In genomic region chr6:41937472-41937871, GRCh38 we compare ENCODE assay signal across 12 cellular contexts. TPM values are rescaled to one million over a fixed set of nuclear protein-coding genes. Genes with fewer than 3 reads are reported as not detected.
DNase-seq lines count a peak whose midpoint lies in the region; ATAC-seq and TF ChIP-seq lines count a peak whose summit lies in the region.
"Had no signal": no experiment of that assay in that cellular context is flagged by ENCODE, and none has a peak within 500 bp of the region (broad histone marks: within the 10 kb centered on the region; RNA-seq: fewer than 3 reads in every experiment).

No MANE protein-coding gene starts in this region.

- no peaks in the 10 kb centered on the region for H3K27me3 Mint-ChIP-seq in activated CD4-positive, alpha-beta T cell treated with anti-CD3 and anti-CD28 coated beads, Interleukin-2, amount 10 ng/mL, durations not matched to agents 7 days and 5 days
- no peaks in the 10 kb centered on the region for H3K27me3 Mint-ChIP-seq in stimulated activated naive B cell treated with anti-CD40 and anti-IgM and Interleukin-4, amounts not matched to agents 10 μg/mL and 1 μg/mL and 100 μg/mL, for 72 hours
- no peaks in the 10 kb centered on the region for H3K27me3 Mint-ChIP-seq in WTC11 (ENCODE audit: low read depth)

- H2AFZ ChIP-seq in SU-DHL-6 (ENCODE audit: low read depth, low read length, severe bottlenecking): no peak overlapping the region

- peak overlapping the region; percentile 83 for H3K27ac ChIP-seq in SU-DHL-6 (ENCODE audit: low read depth, low read length)
- H3K27ac ChIP-seq in esophagus (ENCODE audit: low read depth in 2 of 2, low read length in 1 of 2): peak overlapping the region; percentile 37 to 40

- CTCF ChIA-PET in activated CD4-positive, alpha-beta T cell treated with anti-CD3 and anti-CD28 coated beads, Interleukin-2, amount 10 ng/mL, durations not matched to agents 7 days and 5 days (lab: Charles Lee): interaction anchor here (1.4 to 25.3 kb wide), 6 partner anchors 12 to 151 kb away, joined by 4 to 412 read pairs (median 8); partner anchors contain the start of genes BYSL, MED20 and TAF8
- CTCF ChIA-PET in WTC11 (lab: Charles Lee): interaction anchor here (1.1 to 8.9 kb wide), 4 partner anchors 15 to 111 kb away, joined by 5 to 112 read pairs (median 6); partner anchors contain the start of genes BYSL and MED20

- peak overlapping the region; percentile 100 for H3K4me3 Mint-ChIP-seq in activated CD4-positive, alpha-beta T cell treated with anti-CD3 and anti-CD28 coated beads, Interleukin-2, amount 10 ng/mL, durations not matched to agents 7 days and 5 days
- peak overlapping the region in 1 of 2 donors; percentile 47 for H3K4me3 Mint-ChIP-seq in stimulated activated naive B cell treated with anti-CD40 and anti-IgM and Interleukin-4, amounts not matched to agents 10 μg/mL and 1 μg/mL and 100 μg/mL, for 72 hours
- no peak overlapping the region for H3K4me3 Mint-ChIP-seq in WTC11

- H3F3A ChIP-seq in SU-DHL-6 (ENCODE audit: insufficient read depth): peaks cover 75% of the 10 kb centered on the region

- WGBS in esophagus, 2 donors: 61 to 74% methylated on average over 2 of the region's 2 CpGs

- peaks cover 48% of the 10 kb centered on the region for H3K79me2 ChIP-seq in SU-DHL-6 (ENCODE audit: insufficient read depth, low read length)

- no peaks in the 10 kb centered on the region for H3K9me2 ChIP-seq in SU-DHL-6 (replicated peaks; ENCODE audit: insufficient read depth, low read length)

- DNase-seq in activated CD4-positive, alpha-beta T cell treated with anti-CD3 and anti-CD28 coated beads, Interleukin-2, amount 10 ng/mL, durations not matched to agents 7 days and 5 days: no peak
- DNase-seq in activated CD4-positive, alpha-beta T cell treated with anti-CD3 and anti-CD28 coated beads for 4 hours: no peak
- DNase-seq in stimulated activated naive B cell treated with anti-CD40 and anti-IgM and Interleukin-4, amounts not matched to agents 10 μg/mL and 1 μg/mL and 100 μg/mL, for 72 hours: no peak
- DNase-seq in AG20443 (ENCODE audit: low spot score) (no peak), WTC11 (ENCODE audit: low spot score) (no peak), islet precursor cell (no peak)
- DNase-seq: ACHN, cerebellar nuclear complex, NCI-H2081 treated with DMSO at 0.1 percent for 48 hours, occipital lobe had no signal

- H3K9me3 Mint-ChIP-seq in activated CD4-positive, alpha-beta T cell treated with anti-CD3 and anti-CD28 coated beads, Interleukin-2, amount 10 ng/mL, durations not matched to agents 7 days and 5 days: no peaks in the 10 kb centered on the region
- no peaks in the 10 kb centered on the region for H3K9me3 Mint-ChIP-seq in stimulated activated naive B cell treated with anti-CD40 and anti-IgM and Interleukin-4, amounts not matched to agents 10 μg/mL and 1 μg/mL and 100 μg/mL, for 72 hours
- H3K9me3 Mint-ChIP-seq in WTC11: no peaks in the 10 kb centered on the region

- peaks cover 70% of the 10 kb centered on the region for H3K36me3 Mint-ChIP-seq in activated CD4-positive, alpha-beta T cell treated with anti-CD3 and anti-CD28 coated beads, Interleukin-2, amount 10 ng/mL, durations not matched to agents 7 days and 5 days (ENCODE audit: low read depth)
- peaks cover 34 to 54% of the 10 kb centered on the region in 2 donors for H3K36me3 Mint-ChIP-seq in stimulated activated naive B cell treated with anti-CD40 and anti-IgM and Interleukin-4, amounts not matched to agents 10 μg/mL and 1 μg/mL and 100 μg/mL, for 72 hours
- H3K36me3 Mint-ChIP-seq in WTC11: peaks cover 16% of the 10 kb centered on the region

- H3K4me2 ChIP-seq in SU-DHL-6 (ENCODE audit: low read depth, low read length, poor library complexity, severe bottlenecking): peak overlapping the region; percentile 68

- ATAC-seq in stimulated activated naive B cell treated with anti-CD40 and anti-IgM and Interleukin-4, amounts not matched to agents 10 μg/mL and 1 μg/mL and 100 μg/mL, for 72 hours (replicated peaks): no peak
- ATAC-seq in WTC11: no peak

- H3K36me3 ChIP-seq in SU-DHL-6 (ENCODE audit: low read length) (peaks cover 19% of the 10 kb centered on the region; the same call in 1 of the 2 replicates), esophagus (ENCODE audit: control insufficient read depth in 2 of 2, insufficient read depth in 2 of 2, low read length in 1 of 2) (peaks cover 14 to 16% of the 10 kb centered on the region in 2 donors)

- H3K4me1 Mint-ChIP-seq in activated CD4-positive, alpha-beta T cell treated with anti-CD3 and anti-CD28 coated beads, Interleukin-2, amount 10 ng/mL, durations not matched to agents 7 days and 5 days: peaks cover 61% of the 10 kb centered on the region
- peaks cover 55 to 78% of the 10 kb centered on the region in 2 donors for H3K4me1 Mint-ChIP-seq in stimulated activated naive B cell treated with anti-CD40 and anti-IgM and Interleukin-4, amounts not matched to agents 10 μg/mL and 1 μg/mL and 100 μg/mL, for 72 hours
- H3K4me1 Mint-ChIP-seq in WTC11: peaks cover 33% of the 10 kb centered on the region

- peak overlapping the region; percentile 91; the same call in 1 of the 2 replicates for H3K9ac ChIP-seq in SU-DHL-6 (ENCODE audit: low read length)

- H3K27me3 ChIP-seq in SU-DHL-6 (ENCODE audit: low read length) (no peaks in the 10 kb centered on the region), esophagus (ENCODE audit: control insufficient read depth in 1 of 2, insufficient read depth in 2 of 2, low read length in 2 of 2) (no peaks in the 10 kb centered on the region)

- TF ChIP-seq CTCF in SU-DHL-6 (IDR thresholded peaks at IDR 0.05; ENCODE audit: insufficient read depth, low read length, poor library complexity, severe bottlenecking): no peak
- no peak for TF ChIP-seq CTCF in WTC11 (IDR thresholded peaks at IDR 0.05)

- POLR2A ChIA-PET in activated CD4-positive, alpha-beta T cell treated with anti-CD3 and anti-CD28 coated beads, Interleukin-2, amount 10 ng/mL, durations not matched to agents 7 days and 5 days (lab: Charles Lee): interaction anchor here (0.6 to 6.0 kb wide), 4 partner anchors 79 to 870 kb away, joined by 3 to 54 read pairs (median 3); no protein-coding TSS in a partner anchor
- POLR2A ChIA-PET in WTC11 (lab: Charles Lee): no interaction called here

- H3K9me3 ChIP-seq in SU-DHL-6 (ENCODE audit: insufficient read depth, low read length): no peaks in the 10 kb centered on the region
- no peaks in the 10 kb centered on the region for H3K9me3 ChIP-seq in esophagus (ENCODE audit: control insufficient read depth in 2 of 2, insufficient read depth in 1 of 2, low read depth in 1 of 2, low read length in 1 of 2)

- H3K4me3 ChIP-seq in SU-DHL-6 (ENCODE audit: insufficient read depth, low read length, poor library complexity, severe bottlenecking): no peak overlapping the region
- H3K4me3 ChIP-seq in esophagus (ENCODE audit: low read depth in 1 of 2, low read length in 2 of 2): no peak overlapping the region

- H3K4me1 ChIP-seq in esophagus (ENCODE audit: control insufficient read depth in 2 of 2, insufficient read depth in 2 of 2, low read length in 1 of 2): peaks cover 5 to 19% of the 10 kb centered on the region in 2 donors

- H4K20me1 ChIP-seq in SU-DHL-6 (ENCODE audit: low read depth, low read length): no peaks in the 10 kb centered on the region; the same call in 1 of the 2 replicates

- peak overlapping the region; percentile 97 for H3K27ac Mint-ChIP-seq in activated CD4-positive, alpha-beta T cell treated with anti-CD3 and anti-CD28 coated beads, Interleukin-2, amount 10 ng/mL, durations not matched to agents 7 days and 5 days
- H3K27ac Mint-ChIP-seq in stimulated activated naive B cell treated with anti-CD40 and anti-IgM and Interleukin-4, amounts not matched to agents 10 μg/mL and 1 μg/mL and 100 μg/mL, for 72 hours: peak overlapping the region; percentile 53
- H3K27ac Mint-ChIP-seq in WTC11: no peak overlapping the region; the same call in 1 of the 2 replicates

TF ChIP-seq in WTC11, 78 proteins besides CTCF, POLR2A, EP300 and RAD21 (continues in another document):
- no peak for TF ChIP-seq NR1H2 (CRISPR knock-in tag; IDR thresholded peaks at IDR 0.05)
- TF ChIP-seq FOXK1 (CRISPR knock-in tag; IDR thresholded peaks at IDR 0.05): no peak
- no peak for TF ChIP-seq FOXP1 (CRISPR knock-in tag; IDR thresholded peaks at IDR 0.05; ENCODE audit: borderline replicate concordance)
- TF ChIP-seq JUN (CRISPR knock-in tag; IDR thresholded peaks at IDR 0.05): no peak
- TF ChIP-seq TCF7 (CRISPR knock-in tag; IDR thresholded peaks at IDR 0.05; ENCODE audit: low read depth): no peak
- TF ChIP-seq E2F5 (CRISPR knock-in tag; IDR thresholded peaks at IDR 0.05): no peak
- no peak for TF ChIP-seq NFYB (CRISPR knock-in tag; conservative IDR thresholded peaks at IDR 0.05; ENCODE audit: low read depth)
- no peak for TF ChIP-seq ZNF671 (CRISPR knock-in tag; IDR thresholded peaks at IDR 0.05)
- no peak for TF ChIP-seq ZNF138 (CRISPR knock-in tag; conservative IDR thresholded peaks at IDR 0.05)
- TF ChIP-seq GABPB1 (CRISPR knock-in tag; IDR thresholded peaks at IDR 0.05): no peak
- no peak for TF ChIP-seq ZBTB21 (CRISPR knock-in tag; IDR thresholded peaks at IDR 0.05; ENCODE audit: borderline replicate concordance)
- no peak for TF ChIP-seq ZNF263 (CRISPR knock-in tag; IDR thresholded peaks at IDR 0.05; ENCODE audit: low read depth)
- no peak for TF ChIP-seq ZNF232 (CRISPR knock-in tag; IDR thresholded peaks at IDR 0.05)

RNA-seq across cellular contexts. Expression of gene CCND3, which starts 4.1 kb away (rescaled TPM):
- 100 to 1,000 TPM; 461 to 520 TPM for total RNA-seq in activated CD4-positive, alpha-beta T cell treated with anti-CD3 and anti-CD28 coated beads, Interleukin-2, amount 10 ng/mL, durations not matched to agents 7 days and 5 days
- 10 to 100 TPM; 24.6 to 30.4 TPM for polyA plus RNA-seq in esophagus
- total RNA-seq in WTC11 (2021): 23.0 to 33.6 TPM (median 23.0 TPM) in 3 replicates

RNA-seq across cellular contexts. Expression of gene BYSL, which starts 16.2 kb away (rescaled TPM):
- total RNA-seq in activated CD4-positive, alpha-beta T cell treated with anti-CD3 and anti-CD28 coated beads, Interleukin-2, amount 10 ng/mL, durations not matched to agents 7 days and 5 days: 10 to 100 TPM; 29.3 to 29.8 TPM
- 10 to 100 TPM in 1 of 2 donors, 1 to 10 TPM in 1; 6.0 to 14.2 TPM for polyA plus RNA-seq in esophagus
- total RNA-seq in WTC11 (2021): 40.3 to 50.8 TPM (median 43.8 TPM) in 3 replicates

RNA-seq across cellular contexts. Expression of gene MED20, which starts 16.5 kb away (rescaled TPM):
- total RNA-seq in activated CD4-positive, alpha-beta T cell treated with anti-CD3 and anti-CD28 coated beads, Interleukin-2, amount 10 ng/mL, durations not matched to agents 7 days and 5 days: 10 to 100 TPM; 18.6 to 22.7 TPM
- 1 to 10 TPM; 7.1 to 8.0 TPM for polyA plus RNA-seq in esophagus
- total RNA-seq in WTC11 (2021): 37.5 to 42.4 TPM (median 38.9 TPM) in 3 replicates

RNA-seq across cellular contexts. Expression of gene USP49, which starts 42.3 kb away (rescaled TPM):
- 1 to 10 TPM; 6.3 to 7.0 TPM for total RNA-seq in activated CD4-positive, alpha-beta T cell treated with anti-CD3 and anti-CD28 coated beads, Interleukin-2, amount 10 ng/mL, durations not matched to agents 7 days and 5 days
- polyA plus RNA-seq in esophagus: 1 to 10 TPM in 1 of 2 donors, under 1 TPM in 1; 0.69 to 1.0 TPM
- total RNA-seq in WTC11 (2021): 16.3 to 18.4 TPM (median 17.3 TPM) in 3 replicates

Comparison
In these comparisons a context has a peak if more than half of its experiments do, and no peak if none do; other contexts are left out.
1. RNA of gene CCND3, which starts 4.1 kb away (total RNA-seq): 461 to 520 TPM in activated CD4-positive, alpha-beta T cell treated with anti-CD3 and anti-CD28 coated beads, Interleukin-2, amount 10 ng/mL, durations not matched to agents 7 days and 5 days; 23.0 to 33.6 TPM in WTC11; every median in the first group is over 10 times any median in the second.